32 cellular contexts compared by ENCODE assay signal in the genomic region with DNA sequence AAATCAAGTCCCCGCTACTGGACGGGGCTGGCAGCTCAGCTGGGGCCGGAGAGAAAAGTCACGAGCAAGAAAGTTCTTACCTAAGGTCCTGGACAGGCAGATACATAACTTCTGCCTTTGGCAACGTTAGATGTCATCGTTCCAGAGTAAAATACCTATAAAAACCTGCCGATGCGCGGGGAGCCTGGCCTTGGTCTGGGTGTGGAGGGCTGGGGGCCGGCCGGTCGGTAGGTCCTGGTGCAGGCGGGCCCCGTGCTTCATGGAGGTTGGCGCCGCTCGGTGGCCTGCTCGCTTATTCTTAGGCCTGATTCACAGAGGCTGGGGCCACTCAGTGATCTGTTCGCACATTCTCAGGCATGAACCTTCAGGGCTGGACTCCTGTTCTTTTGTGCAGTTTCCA. TPM values are rescaled to one million over a fixed set of nuclear protein-coding genes. Genes with fewer than 3 reads are reported as not detected.
DNase-seq lines count a peak whose midpoint lies in the region; ATAC-seq, FAIRE-seq and TF ChIP-seq lines count a peak whose summit lies in the region.
"Had no signal": no experiment of that assay in that cellular context is flagged by ENCODE, and none has a peak within 500 bp of the region (broad histone marks: within the 10 kb centered on the region; RNA-seq: fewer than 3 reads in every experiment).

No MANE protein-coding gene starts in this region.

- peaks cover 0 to 33% (median 18%) of the 10 kb centered on the region in 9 donors for H3K36me3 ChIP-seq in heart left ventricle
- peaks cover 10 to 13% of the 10 kb centered on the region in 2 experiments for H3K36me3 ChIP-seq in keratinocyte (ENCODE audit: control insufficient read depth in 2 of 2, extremely low read depth in 1 of 2, insufficient read depth in 2 of 2, low read length in 2 of 2)

- peak overlapping the region; percentile 95 for H3K9ac ChIP-seq in keratinocyte (ENCODE audit: control insufficient read depth, extremely low read depth, insufficient read depth, low read length)

- H3K27ac ChIP-seq in heart left ventricle (peak overlapping the region in 2 of 12 donors; percentile 70 to 74), RWPE1 (peak overlapping the region; percentile 97), keratinocyte (ENCODE audit: control insufficient read depth, insufficient read depth, low read length) (peak overlapping the region; percentile 100)
- H3K27ac ChIP-seq: HL-60, tibial nerve, WERI-Rb-1 had no signal

- ATAC-seq in left ventricle myocardium superior (no peak), heart left ventricle (no peak)
- no peak for ATAC-seq in stimulated activated naive B cell treated with anti-CD40 and anti-IgM and Interleukin-4, amounts not matched to agents 10 μg/mL and 1 μg/mL and 100 μg/mL, for 72 hours (replicated peaks)
- ATAC-seq: sciatic nerve had no signal

- no peak overlapping the region for H2AFZ ChIP-seq in keratinocyte (ENCODE audit: control insufficient read depth, low read length)

- no peak for FAIRE-seq in keratinocyte (lab: Jason Lieb, UNC)
- FAIRE-seq: colon, endothelial cell of umbilical vein had no signal

- POLR2A ChIA-PET in RWPE1 (lab: Yijun Ruan, JAX; ENCODE audit: low non-redundant PET): no interaction called here

- H3K9me3 ChIP-seq in heart left ventricle: no peaks in the 10 kb centered on the region
- no peaks in the 10 kb centered on the region for H3K9me3 ChIP-seq in keratinocyte (ENCODE audit: control insufficient read depth, low read depth, low read length)
- H3K9me3 ChIP-seq: neutrophil, tibial nerve had no signal

- no peaks in the 10 kb centered on the region for H3K9me3 Mint-ChIP-seq in stimulated activated naive B cell treated with anti-CD40 and anti-IgM and Interleukin-4, amounts not matched to agents 10 μg/mL and 1 μg/mL and 100 μg/mL, for 72 hours
- H3K9me3 Mint-ChIP-seq: activated CD4-positive, alpha-beta T cell treated with anti-CD3 and anti-CD28 coated beads, Interleukin-2, amount 10 ng/mL, durations not matched to agents 24 days and 14 days; activated naive CD8-positive, alpha-beta T cell treated with anti-CD3 and anti-CD28 coated beads for 36 hours; CD4-positive, alpha-beta memory T cell had no signal

- H3K4me1 ChIP-seq in heart left ventricle: peaks cover 3 to 53% (median 35%) of the 10 kb centered on the region in 12 donors
- H3K4me1 ChIP-seq in keratinocyte (ENCODE audit: control insufficient read depth, extremely low read depth, insufficient read depth, low read length): peaks cover 36% of the 10 kb centered on the region

- peaks cover 6% of the 10 kb centered on the region for H3K79me2 ChIP-seq in keratinocyte (ENCODE audit: control insufficient read depth, insufficient read depth, low read length)

- peak; percentile 26 for DNase-seq in left ventricle myocardium superior
- no peak for DNase-seq in heart left ventricle
- no peak for DNase-seq in RWPE1 (ENCODE audit: low spot score)
- DNase-seq in keratinocyte (ENCODE audit: low read depth, low spot score): no peak
- no peak for DNase-seq in stimulated activated naive B cell treated with anti-CD40 and anti-IgM and Interleukin-4, amounts not matched to agents 10 μg/mL and 1 μg/mL and 100 μg/mL, for 72 hours
- no peak for DNase-seq in activated naive CD4-positive, alpha-beta T cell treated with Interleukin-2 at 50 U/mL for 16 hours
- DNase-seq in activated CD4-positive, alpha-beta T cell treated with anti-CD3 and anti-CD28 coated beads, Interleukin-2, amount 50 U/mL, for 1 hour: no peak
- no peak for DNase-seq in NCI-H1092 treated with DMSO at 0.1 percent for 48 hours (lab: John Stamatoyannopoulos, UW)
- DNase-seq: 8988T; activated CD4-positive, alpha-beta T cell treated with anti-CD3 and anti-CD28 coated beads, Interleukin-2, amount 10 ng/mL, durations not matched to agents 24 days and 14 days; activated effector memory CD4-positive, alpha-beta T cell treated with Interleukin-2 at 50 U/mL for 16 hours; activated naive CD8-positive, alpha-beta T cell treated with anti-CD3 and anti-CD28 coated beads for 36 hours; anterior cingulate cortex; CD4-positive, alpha-beta memory T cell; hippocampal formation; mesendoderm; NCI-H1436 treated with DMSO at 0.1 percent for 48 hours; stimulated activated CD8-positive, alpha-beta memory T cell treated with anti-CD3 and anti-CD28 coated beads, Interleukin-4, amount 100 ng/mL, for 48 hours; T1000; WERI-Rb-1 had no signal

- H3K9me1 ChIP-seq in keratinocyte (ENCODE audit: control insufficient read depth, extremely low read depth, insufficient read depth, low read length): no peaks in the 10 kb centered on the region

- whole genome bisulfite sequencing in heart left ventricle, 4 donors: 95% methylated on average over 8 to 19 of the region's 19 CpGs

- dilution Hi-C loops in keratinocyte (cut with MboI; ENCODE audit: extremely low pct_ligation_motif_present, low sequenced_read_pairs): no loop called here

- intact Hi-C loops in left ventricle myocardium superior (cut with micrococcal nuclease) (no loop called here), heart left ventricle (cut with DNase I) (loop anchor here in 1 of 10 donors (10.0 kb wide), 1 partner anchor 69 kb away; no protein-coding TSS in a partner anchor)

- no peak overlapping the region for H3K4me3 Mint-ChIP-seq in stimulated activated naive B cell treated with anti-CD40 and anti-IgM and Interleukin-4, amounts not matched to agents 10 μg/mL and 1 μg/mL and 100 μg/mL, for 72 hours
- H3K4me3 Mint-ChIP-seq: activated CD4-positive, alpha-beta T cell treated with anti-CD3 and anti-CD28 coated beads, Interleukin-2, amount 10 ng/mL, durations not matched to agents 24 days and 14 days; activated naive CD8-positive, alpha-beta T cell treated with anti-CD3 and anti-CD28 coated beads for 36 hours; CD4-positive, alpha-beta memory T cell had no signal

- CTCF ChIA-PET in RWPE1 (lab: Yijun Ruan, JAX): interaction anchor here (0.6 to 1.1 kb wide), 3 partner anchors 13 to 91 kb away, joined by 3 to 9 read pairs (median 3); no protein-coding TSS in a partner anchor

- H3K27me3 Mint-ChIP-seq in stimulated activated naive B cell treated with anti-CD40 and anti-IgM and Interleukin-4, amounts not matched to agents 10 μg/mL and 1 μg/mL and 100 μg/mL, for 72 hours: peaks cover 3 to 12% of the 10 kb centered on the region in 2 donors
- H3K27me3 Mint-ChIP-seq: activated CD4-positive, alpha-beta T cell treated with anti-CD3 and anti-CD28 coated beads, Interleukin-2, amount 10 ng/mL, durations not matched to agents 24 days and 14 days; activated naive CD8-positive, alpha-beta T cell treated with anti-CD3 and anti-CD28 coated beads for 36 hours; CD4-positive, alpha-beta memory T cell; progenitor cell of endocrine pancreas had no signal

- TF ChIP-seq POLR2A in heart left ventricle (IDR thresholded peaks at IDR 0.05): no peak

- H3K4me3 ChIP-seq in heart left ventricle (no peak overlapping the region), keratinocyte (ENCODE audit: control insufficient read depth in 2 of 3, extremely low read depth in 1 of 3, insufficient read depth in 2 of 3, low read depth in 1 of 3, low read length in 3 of 3) (no peak overlapping the region)
- H3K4me3 ChIP-seq: tibial nerve had no signal

- no peak overlapping the region for H3K4me2 ChIP-seq in keratinocyte (ENCODE audit: control insufficient read depth, extremely low read depth, insufficient read depth, low read depth, low read length)

- peak overlapping the region; percentile 91 for H3K27ac Mint-ChIP-seq in stimulated activated naive B cell treated with anti-CD40 and anti-IgM and Interleukin-4, amounts not matched to agents 10 μg/mL and 1 μg/mL and 100 μg/mL, for 72 hours
- H3K27ac Mint-ChIP-seq: activated CD4-positive, alpha-beta T cell treated with anti-CD3 and anti-CD28 coated beads, Interleukin-2, amount 10 ng/mL, durations not matched to agents 24 days and 14 days; activated naive CD8-positive, alpha-beta T cell treated with anti-CD3 and anti-CD28 coated beads for 36 hours had no signal

- H3K27me3 ChIP-seq in heart left ventricle (no peaks in the 10 kb centered on the region), keratinocyte (ENCODE audit: control insufficient read depth, extremely low read depth, insufficient read depth, low read length) (no peaks in the 10 kb centered on the region)
- H3K27me3 ChIP-seq: neutrophil, tibial nerve had no signal

- peaks cover 29 to 55% of the 10 kb centered on the region in 2 donors for H3K36me3 Mint-ChIP-seq in stimulated activated naive B cell treated with anti-CD40 and anti-IgM and Interleukin-4, amounts not matched to agents 10 μg/mL and 1 μg/mL and 100 μg/mL, for 72 hours

- peaks cover 52 to 92% of the 10 kb centered on the region in 2 donors for H3K4me1 Mint-ChIP-seq in stimulated activated naive B cell treated with anti-CD40 and anti-IgM and Interleukin-4, amounts not matched to agents 10 μg/mL and 1 μg/mL and 100 μg/mL, for 72 hours

- no peak for TF ChIP-seq CTCF in heart left ventricle (IDR thresholded peaks at IDR 0.05)
- no peak for TF ChIP-seq CTCF in RWPE1 (conservative IDR thresholded peaks at IDR 0.05; ENCODE audit: low read depth)
- TF ChIP-seq CTCF in keratinocyte (optimal IDR thresholded peaks at IDR 0.05 in 1 of 3, IDR thresholded peaks at IDR 0.05 in 1 of 3, conservative IDR thresholded peaks at IDR 0.05 in 1 of 3; ENCODE audit: extremely low read depth in 1 of 3, insufficient read depth in 2 of 3, low read length in 3 of 3): no peak

- no peaks in the 10 kb centered on the region for H4K20me1 ChIP-seq in keratinocyte (ENCODE audit: control insufficient read depth, extremely low read depth, insufficient read depth, low read length)

RNA-seq across cellular contexts. Expression of gene ZNF750, which starts 33.7 kb away (rescaled TPM):
- 0.15 TPM for total RNA-seq in left ventricle myocardium superior
- total RNA-seq in heart left ventricle: under 1 TPM in 2 of 9 donors, not detected in 7; 0.31 to 0.38 TPM
- under 1 TPM; 0.08 to 0.17 TPM for polyA plus RNA-seq in heart left ventricle
- polyA plus RNA-seq in keratinocyte: 1.8 to 9.6 TPM (median 5.5 TPM) in 3 replicates
- polyA plus RNA-seq in keratinocyte (2011; ENCODE audit: low read depth): 23.7 TPM
- 4.5 and 4.8 TPM in 2 replicates for polyA plus RNA-seq in keratinocyte (2011; cell fraction: cytosol; rRNA removed)
- 11.0 and 12.9 TPM in 2 replicates for polyA plus RNA-seq in keratinocyte (2011; cell fraction: nucleus; rRNA removed)
- polyA plus RNA-seq in keratinocyte (2012; ENCODE audit: low replicate concordance): 2.3 and 43.8 TPM in 2 replicates
- 2.2 to 8.9 TPM (median 6.0 TPM) in 3 replicates for polyA minus RNA-seq in keratinocyte
- 3.3 TPM for polyA minus RNA-seq in keratinocyte (2011; cell fraction: cytosol; rRNA and poly(A)+ RNA removed)
- polyA minus RNA-seq in keratinocyte (2011; cell fraction: nucleus; rRNA and poly(A)+ RNA removed): 8.4 and 9.1 TPM in 2 replicates
- total RNA-seq: activated CD4-positive, alpha-beta T cell treated with anti-CD3 and anti-CD28 coated beads, Interleukin-2, amount 10 ng/mL, durations not matched to agents 24 days and 14 days; activated CD8-positive, alpha-beta memory T cell treated with anti-CD3 and anti-CD28 coated beads for 36 hours; activated naive CD8-positive, alpha-beta T cell treated with anti-CD3 and anti-CD28 coated beads for 36 hours; CD4-positive, alpha-beta memory T cell; H4; myocyte; RPMI7951; sciatic nerve; SK-MEL-5; tibial nerve had no signal
- polyA plus RNA-seq: CD4-positive, alpha-beta memory T cell had no signal
